Comparison of ENCODE assay signal across 9 cellular contexts in genomic region chr20:54475334-54476287, GRCh38. TPM values are rescaled to one million over a fixed set of nuclear protein-coding genes. Genes with fewer than 3 reads are reported as not detected.
DNase-seq lines count a peak whose midpoint lies in the region; ATAC-seq and TF ChIP-seq lines count a peak whose summit lies in the region.
"Had no signal": no experiment of that assay in that cellular context is flagged by ENCODE, and none has a peak within 500 bp of the region (broad histone marks: within the 10 kb centered on the region; RNA-seq: fewer than 3 reads in every experiment).

Gene DOK5 (plus strand): TSS chr20:54475593. CDS start chr20:54475947, 354 bp downstream.

- no peak within 1 kb of the TSS for H3K23ac ChIP-seq in trophoblast cell (ENCODE audit: low read length)

- no peak within 1 kb of the TSS for H3K4ac ChIP-seq in trophoblast cell (ENCODE audit: low read depth, low read length)

- WGBS in heart right ventricle, 2 donors = 0 to 1% methylated on average over 56 to 75 of the region's 75 CpGs
- WGBS in trophoblast cell (ENCODE audit: extremely low coverage, insufficient coverage, insufficient read length) = no CpG with 5 or more reads among the region's 75 CpGs

- H3K9ac ChIP-seq in trophoblast cell (ENCODE audit: low read length) = peak within 1 kb of the TSS; percentile 70

- no peaks in the 10 kb centered on the region for H3K9me3 Mint-ChIP-seq in activated naive CD8-positive, alpha-beta T cell (ENCODE audit: low read depth)

- H3K9me3 ChIP-seq in heart right ventricle (no peaks in the 10 kb centered on the region), trophoblast cell (ENCODE audit: insufficient read depth, low read depth, low read length) (no peaks in the 10 kb centered on the region)

- H3K4me2 ChIP-seq in trophoblast cell (ENCODE audit: low read length) = peak within 1 kb of the TSS; percentile 85

- intact Hi-C loops in heart right ventricle (cut with DNase I) = loop anchor here in 5 of 10 donors (5.0 to 10.0 kb wide), 5 partner anchors 99 to 258 kb away; no protein-coding TSS in a partner anchor

- H2BK120ac ChIP-seq in trophoblast cell (ENCODE audit: insufficient read depth, low read length, poor library complexity) = no peak within 1 kb of the TSS

- peaks cover 4% of the 10 kb centered on the region for H3K79me2 ChIP-seq in trophoblast cell (ENCODE audit: control insufficient read depth, insufficient read depth, low read length, poor library complexity)

- H3K4me1 ChIP-seq in heart right ventricle (peaks cover 0 to 30% (median 6%) of the 10 kb centered on the region in 9 donors), trophoblast cell (ENCODE audit: control insufficient read depth in 1 of 2, insufficient read depth in 2 of 2, low read length in 2 of 2) (peaks cover 5% of the 10 kb centered on the region in 2 experiments)

- H3K18ac ChIP-seq in trophoblast cell (ENCODE audit: low read length) = peak within 1 kb of the TSS; percentile 46

- H3K79me1 ChIP-seq in trophoblast cell (ENCODE audit: low read length) = no peaks in the 10 kb centered on the region

- H3K27me3 Mint-ChIP-seq in activated naive CD8-positive, alpha-beta T cell = peaks cover 50% of the 10 kb centered on the region

- peak within 1 kb of the TSS; percentile 15 for H2BK12ac ChIP-seq in trophoblast cell (ENCODE audit: low read length)

- peaks cover 9% of the 10 kb centered on the region for H3K4me1 Mint-ChIP-seq in activated naive CD8-positive, alpha-beta T cell (ENCODE audit: low read depth)

- H3K4me3 ChIP-seq in heart right ventricle = peak within 1 kb of the TSS; percentile 46 to 85 (median 67)
- peak within 1 kb of the TSS; percentile 84 for H3K4me3 ChIP-seq in trophoblast cell (ENCODE audit: low read depth, low read length)

- H3K14ac ChIP-seq in trophoblast cell (ENCODE audit: low read length) = peak within 1 kb of the TSS; percentile 64

- H4K8ac ChIP-seq in trophoblast cell (ENCODE audit: low read depth, low read length) = peak within 1 kb of the TSS; percentile 64

- H3K36me3 ChIP-seq in heart right ventricle (no peaks in the 10 kb centered on the region), trophoblast cell (ENCODE audit: control insufficient read depth in 1 of 2, insufficient read depth in 2 of 2, low read length in 2 of 2) (no peaks in the 10 kb centered on the region)

- peak within 1 kb of the TSS; percentile 75 for H4K12ac ChIP-seq in trophoblast cell (ENCODE audit: low read depth, low read length)

- H3K27me3 ChIP-seq in heart right ventricle = peaks cover 0 to 60% (median 4%) of the 10 kb centered on the region in 7 donors
- H3K27me3 ChIP-seq in trophoblast cell (ENCODE audit: insufficient read depth, low read length) = no peaks in the 10 kb centered on the region

- H3K27ac Mint-ChIP-seq in activated naive CD8-positive, alpha-beta T cell = no peak within 1 kb of the TSS

- H3K27ac ChIP-seq in heart right ventricle = peak within 1 kb of the TSS in 8 of 10 donors; percentile 35 to 82 (median 60)
- no peak within 1 kb of the TSS for H3K27ac ChIP-seq in trophoblast cell (ENCODE audit: low read depth, low read length)

- no peak within 1 kb of the TSS for H2AK5ac ChIP-seq in trophoblast cell (ENCODE audit: low read length)

- peak within 1 kb of the TSS; percentile 48 for H3K4me3 Mint-ChIP-seq in activated naive CD8-positive, alpha-beta T cell

- H2BK5ac ChIP-seq in trophoblast cell (ENCODE audit: low read depth, low read length, poor library complexity) = no peak within 1 kb of the TSS

- TF ChIP-seq CTCF in heart right ventricle (IDR thresholded peaks at IDR 0.05) = peak in 1 of 9 donors; percentile 15

- no peaks in the 10 kb centered on the region for H3K36me3 Mint-ChIP-seq in activated naive CD8-positive, alpha-beta T cell

- in situ Hi-C loops in Caki2 (cut with HindIII; ENCODE audit: low pct_unique_long_range_greater_than_20kb, low sequenced_read_pairs) = no loop called here

- ATAC-seq in heart right ventricle (peak; percentile 85 to 91 (median 89)), GM19035 (IDR thresholded peaks at IDR 0.05; ENCODE audit: unreplicated experiment) (no peak), HG02970 (IDR thresholded peaks at IDR 0.05; ENCODE audit: low FRiP score, unreplicated experiment) (no peak)

- H2AFZ ChIP-seq in trophoblast cell (ENCODE audit: insufficient read depth, low read length, poor library complexity) = peak within 1 kb of the TSS; percentile 55

- DNase-seq in Caki2 (ENCODE audit: low read depth) (peak; percentile 62), heart right ventricle (peak; percentile 52 to 60), trophoblast cell (peak in 1 of 2 donors; percentile 21), amniotic stem cell (lab: John Stamatoyannopoulos, UW) (no peak)
- DNase-seq in activated CD4-positive, CD25-positive, alpha-beta regulatory T cell (lab: John Stamatoyannopoulos, UW) = no peak
- DNase-seq: stimulated activated CD4-positive, alpha-beta T cell treated with anti-CD3 and anti-CD28 coated beads, Interleukin-1b, Interleukin-23, amount 100 ng/mL, for 48 hours had no signal

- H4K91ac ChIP-seq in trophoblast cell (ENCODE audit: low read depth, low read length) = peak within 1 kb of the TSS; percentile 20

RNA-seq across cellular contexts. Expression of gene DOK5, which starts in this region (rescaled TPM):
- 1.6 and 3.5 TPM in 2 replicates for total RNA-seq in Caki2 (2014; rRNA removed; shearing (Covaris generic); ENCODE audit: low replicate concordance)
- 10 to 100 TPM in 5 of 10 donors, 1 to 10 TPM in 4, under 1 TPM in 1; 0.51 to 21.1 (median 9.6) TPM for total RNA-seq in heart right ventricle
- polyA plus RNA-seq in heart right ventricle = 1 to 10 TPM; 2.3 to 3.2 TPM
- 26.2 and 28.9 TPM in 2 replicates for polyA plus RNA-seq in trophoblast cell (2013)

Comparison
In these comparisons a context has a peak if more than half of its experiments do, and no peak if none do; other contexts are left out.
1. DNase-seq: peak in Caki2 (single experiment) and heart right ventricle (2 of 2); none in amniotic stem cell (single experiment) and activated CD4-positive, CD25-positive, alpha-beta regulatory T cell (0 of 4).
2. ATAC-seq: peak in heart right ventricle (8 of 8); none in GM19035 (single experiment) and HG02970 (single experiment).